Comparison of ENCODE assay signal across 15 cellular contexts in the genomic region with DNA sequence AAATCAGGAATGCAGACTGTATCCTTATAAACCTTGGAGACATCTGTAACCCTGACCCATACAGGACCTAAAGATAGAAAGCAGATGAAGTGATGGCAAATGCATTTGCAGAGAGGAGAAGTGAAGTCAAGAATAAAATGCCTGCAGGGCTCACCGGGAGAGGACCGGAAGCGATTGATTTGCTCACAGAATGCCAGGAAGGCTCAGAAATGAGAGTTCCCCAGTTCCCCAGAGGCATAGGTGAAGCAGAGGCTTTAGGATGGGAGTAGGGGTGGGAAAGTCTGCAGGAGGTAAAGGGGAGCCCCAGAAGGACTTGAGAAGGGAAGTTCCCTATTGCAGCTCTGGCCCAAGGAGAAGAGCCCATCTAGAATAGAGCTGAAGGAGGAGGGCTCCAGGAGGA.
DNase-seq lines count a peak whose midpoint lies in the region; ATAC-seq and TF ChIP-seq lines count a peak whose summit lies in the region.
"Had no signal": no experiment of that assay in that cellular context is flagged by ENCODE, and none has a peak within 500 bp of the region (broad histone marks: within the 10 kb centered on the region; RNA-seq: fewer than 3 reads in every experiment).

No MANE protein-coding gene starts in this region.

- no peak overlapping the region for H3K4me3 Mint-ChIP-seq in CD14-positive monocyte
- no peak overlapping the region for H3K4me3 Mint-ChIP-seq in GM23338
- H3K4me3 Mint-ChIP-seq in activated naive CD8-positive, alpha-beta T cell treated with anti-CD3 and anti-CD28 coated beads, Interleukin-2, amount 50 U/mL, for 24 hours: no peak overlapping the region
- peak overlapping the region; percentile 21 to 97 (median 77) for H3K4me3 Mint-ChIP-seq in naive thymus-derived CD4-positive, alpha-beta T cell
- no peak overlapping the region for H3K4me3 Mint-ChIP-seq in glutamatergic neuron (ENCODE audit: unreplicated experiment)

- no peaks in the 10 kb centered on the region for H3K27me3 Mint-ChIP-seq in CD14-positive monocyte (ENCODE audit: low read depth in 3 of 3)
- no peaks in the 10 kb centered on the region for H3K27me3 Mint-ChIP-seq in GM23338 (ENCODE audit: insufficient read depth, low read depth, poor library complexity)
- no peaks in the 10 kb centered on the region for H3K27me3 Mint-ChIP-seq in activated naive CD8-positive, alpha-beta T cell treated with anti-CD3 and anti-CD28 coated beads, Interleukin-2, amount 50 U/mL, for 24 hours
- no peaks in the 10 kb centered on the region for H3K27me3 Mint-ChIP-seq in naive thymus-derived CD4-positive, alpha-beta T cell
- H3K27me3 Mint-ChIP-seq in glutamatergic neuron (ENCODE audit: unreplicated experiment): no peaks in the 10 kb centered on the region

- H3K9me3 ChIP-seq in naive thymus-derived CD4-positive, alpha-beta T cell (ENCODE audit: control insufficient read depth in 2 of 3, low read length in 3 of 3): no peaks in the 10 kb centered on the region
- H3K9me3 ChIP-seq: gastrocnemius medialis, prostate gland, upper lobe of left lung had no signal

- H3K4me1 Mint-ChIP-seq in CD14-positive monocyte (peaks cover 58% of the 10 kb centered on the region), GM23338 (peaks cover 24% of the 10 kb centered on the region), glutamatergic neuron (ENCODE audit: low read depth, unreplicated experiment) (peaks cover 12% of the 10 kb centered on the region)
- H3K4me1 Mint-ChIP-seq in activated naive CD8-positive, alpha-beta T cell treated with anti-CD3 and anti-CD28 coated beads, Interleukin-2, amount 50 U/mL, for 24 hours: peaks cover 69% of the 10 kb centered on the region
- H3K4me1 Mint-ChIP-seq in naive thymus-derived CD4-positive, alpha-beta T cell: peaks cover 54 to 79% (median 68%) of the 10 kb centered on the region in 7 donors

- H4K20me1 ChIP-seq in GM23338 (replicated peaks; ENCODE audit: insufficient read depth): no peaks in the 10 kb centered on the region

- intact Hi-C loops in CD14-positive monocyte (cut with micrococcal nuclease): no loop called here
- intact Hi-C loops in naive thymus-derived CD4-positive, alpha-beta T cell (cut with micrococcal nuclease): no loop called here

- POLR2A ChIA-PET in naive thymus-derived CD4-positive, alpha-beta T cell (lab: Charles Lee): interaction anchor here (0.7 to 15.9 kb wide), 3 partner anchors 10 to 160 kb away, joined by 7 to 227 read pairs (median 62); no protein-coding TSS in a partner anchor

- H3K4me2 ChIP-seq in GM23338: 0 out of 2 replicates have a peak overlapping the region, but pooled peaks have one; percentile 9

- no peak overlapping the region for H2AFZ ChIP-seq in GM23338

- H3K4me1 ChIP-seq in GM23338 (ENCODE audit: insufficient read depth): peaks cover 21% of the 10 kb centered on the region
- peaks cover 48% of the 10 kb centered on the region in 2 donors for H3K4me1 ChIP-seq in naive thymus-derived CD4-positive, alpha-beta T cell (ENCODE audit: control insufficient read depth in 2 of 2, insufficient read depth in 2 of 2, low read length in 2 of 2)
- H3K4me1 ChIP-seq: prostate gland had no signal

- TF ChIP-seq CTCF in CD14-positive monocyte (IDR thresholded peaks at IDR 0.05) (no peak), GM23338 (conservative IDR thresholded peaks at IDR 0.05; ENCODE audit: low read depth in 2 of 2) (no peak), glutamatergic neuron (IDR thresholded peaks at IDR 0.05; ENCODE audit: partially characterized antibody, unreplicated experiment) (no peak)

- peak; percentile 40 for ATAC-seq in GM23338
- no peak for ATAC-seq in activated naive CD8-positive, alpha-beta T cell treated with anti-CD3 and anti-CD28 coated beads, Interleukin-2, amount 50 U/mL, for 24 hours
- no peak for ATAC-seq in naive thymus-derived CD4-positive, alpha-beta T cell
- ATAC-seq: gastrocnemius medialis had no signal

- 0 out of 2 replicates have a peak, but pooled peaks cover 3% of the 10 kb centered on the region for H3F3A ChIP-seq in GM23338 (replicated peaks; ENCODE audit: low read depth)

- CTCF ChIA-PET in naive thymus-derived CD4-positive, alpha-beta T cell (lab: Charles Lee): interaction anchor here (2.7 to 3.5 kb wide), 2 partner anchors 8 to 23 kb away, joined by 9 to 10 read pairs; no protein-coding TSS in a partner anchor

- H3K27me3 ChIP-seq in GM23338 (ENCODE audit: insufficient read depth): no peaks in the 10 kb centered on the region
- H3K27me3 ChIP-seq in naive thymus-derived CD4-positive, alpha-beta T cell (ENCODE audit: control insufficient read depth in 2 of 2, insufficient read depth in 2 of 2, low read length in 2 of 2): no peaks in the 10 kb centered on the region
- H3K27me3 ChIP-seq: gastrocnemius medialis, upper lobe of left lung had no signal

- H3K79me2 ChIP-seq in GM23338 (replicated peaks; ENCODE audit: insufficient read depth): 0 out of 2 replicates have a peak, but pooled peaks cover 4% of the 10 kb centered on the region

- no peak overlapping the region for H3K27ac ChIP-seq in GM23338 (ENCODE audit: low read depth)
- peak overlapping the region; percentile 82 for H3K27ac ChIP-seq in naive thymus-derived CD4-positive, alpha-beta T cell (ENCODE audit: low read depth, low read length)
- H3K27ac ChIP-seq: gastrocnemius medialis, prostate gland, upper lobe of left lung, VCaP had no signal

- no peaks in the 10 kb centered on the region for H3K36me3 ChIP-seq in GM23338 (ENCODE audit: insufficient read depth)
- H3K36me3 ChIP-seq in naive thymus-derived CD4-positive, alpha-beta T cell (ENCODE audit: control insufficient read depth in 2 of 3, insufficient read depth in 3 of 3, low read length in 3 of 3): no peaks in the 10 kb centered on the region
- H3K36me3 ChIP-seq: gastrocnemius medialis, prostate gland, upper lobe of left lung had no signal

- H3K36me3 Mint-ChIP-seq in CD14-positive monocyte (peaks cover 4 to 5% of the 10 kb centered on the region in 2 donors), GM23338 (ENCODE audit: low read depth) (peaks cover 5% of the 10 kb centered on the region; the same call in 2 of the 3 replicates), glutamatergic neuron (ENCODE audit: unreplicated experiment) (no peaks in the 10 kb centered on the region)
- peaks cover 27% of the 10 kb centered on the region for H3K36me3 Mint-ChIP-seq in activated naive CD8-positive, alpha-beta T cell treated with anti-CD3 and anti-CD28 coated beads, Interleukin-2, amount 50 U/mL, for 24 hours (ENCODE audit: low read depth)
- peaks cover 3 to 56% (median 30%) of the 10 kb centered on the region in 5 donors for H3K36me3 Mint-ChIP-seq in naive thymus-derived CD4-positive, alpha-beta T cell

- H3K9me2 ChIP-seq in GM23338 (ENCODE audit: insufficient read depth): no peaks in the 10 kb centered on the region

- H3K27ac Mint-ChIP-seq in CD14-positive monocyte: peak overlapping the region; percentile 30 to 83 (median 69)
- H3K27ac Mint-ChIP-seq in GM23338: no peak overlapping the region
- peak overlapping the region; percentile 69 for H3K27ac Mint-ChIP-seq in activated naive CD8-positive, alpha-beta T cell treated with anti-CD3 and anti-CD28 coated beads, Interleukin-2, amount 50 U/mL, for 24 hours
- peak overlapping the region; percentile 11 to 100 (median 94) for H3K27ac Mint-ChIP-seq in naive thymus-derived CD4-positive, alpha-beta T cell
- no peak overlapping the region for H3K27ac Mint-ChIP-seq in glutamatergic neuron (ENCODE audit: unreplicated experiment)

- H3K9me3 Mint-ChIP-seq in CD14-positive monocyte: peaks cover 0 to 4% (median 0%) of the 10 kb centered on the region in 7 donors
- peaks cover 5% of the 10 kb centered on the region; the same call in 1 of the 3 replicates for H3K9me3 Mint-ChIP-seq in GM23338
- no peaks in the 10 kb centered on the region for H3K9me3 Mint-ChIP-seq in activated naive CD8-positive, alpha-beta T cell treated with anti-CD3 and anti-CD28 coated beads, Interleukin-2, amount 50 U/mL, for 24 hours
- H3K9me3 Mint-ChIP-seq in naive thymus-derived CD4-positive, alpha-beta T cell: peaks cover 0 to 20% (median 9%) of the 10 kb centered on the region in 11 donors
- H3K9me3 Mint-ChIP-seq in glutamatergic neuron (ENCODE audit: unreplicated experiment): no peaks in the 10 kb centered on the region

- DNase-seq in CD14-positive monocyte (ENCODE audit: low spot score): no peak
- DNase-seq in GM23338 (ENCODE audit: low spot score): no peak
- no peak for DNase-seq in activated naive CD8-positive, alpha-beta T cell treated with anti-CD3 and anti-CD28 coated beads, Interleukin-2, amount 50 U/mL, for 24 hours
- no peak for DNase-seq in naive thymus-derived CD4-positive, alpha-beta T cell
- no peak for DNase-seq in retina
- DNase-seq in RPMI8226: no peak
- no peak for DNase-seq in glutamatergic neuron
- no peak for DNase-seq in NCI-H2227 (lab: John Stamatoyannopoulos, UW; ENCODE audit: unreplicated experiment)
- DNase-seq: gastrocnemius medialis, GF-D8, NCI-H1105, NCI-H345, upper lobe of left lung had no signal

- no peak overlapping the region for H3K4me3 ChIP-seq in GM23338
- H3K4me3 ChIP-seq in naive thymus-derived CD4-positive, alpha-beta T cell (ENCODE audit: low read length): no peak overlapping the region
- H3K4me3 ChIP-seq: gastrocnemius medialis, prostate gland, upper lobe of left lung had no signal

TF ChIP-seq in GM23338, 12 proteins besides CTCF, POLR2A, EP300 and RAD21 (continues in another document):
- no peak for TF ChIP-seq ZNF331 (CRISPR knock-in tag; IDR thresholded peaks at IDR 0.05; ENCODE audit: low read depth)

Comparison
In these comparisons a context has a peak if more than half of its experiments do, and no peak if none do; other contexts are left out.
1. H3K27ac Mint-ChIP-seq: peak in CD14-positive monocyte (7 of 7), activated naive CD8-positive, alpha-beta T cell treated with anti-CD3 and anti-CD28 coated beads, Interleukin-2, amount 50 U/mL, for 24 hours (single experiment) and naive thymus-derived CD4-positive, alpha-beta T cell (9 of 9); none in GM23338 (single experiment) and glutamatergic neuron (single experiment).
2. H3K4me3 Mint-ChIP-seq: peak in naive thymus-derived CD4-positive, alpha-beta T cell (10 of 10); none in CD14-positive monocyte (0 of 2), GM23338 (single experiment), activated naive CD8-positive, alpha-beta T cell treated with anti-CD3 and anti-CD28 coated beads, Interleukin-2, amount 50 U/mL, for 24 hours (single experiment) and glutamatergic neuron (single experiment).